23 cellular contexts compared by ENCODE assay signal in the genomic region with DNA sequence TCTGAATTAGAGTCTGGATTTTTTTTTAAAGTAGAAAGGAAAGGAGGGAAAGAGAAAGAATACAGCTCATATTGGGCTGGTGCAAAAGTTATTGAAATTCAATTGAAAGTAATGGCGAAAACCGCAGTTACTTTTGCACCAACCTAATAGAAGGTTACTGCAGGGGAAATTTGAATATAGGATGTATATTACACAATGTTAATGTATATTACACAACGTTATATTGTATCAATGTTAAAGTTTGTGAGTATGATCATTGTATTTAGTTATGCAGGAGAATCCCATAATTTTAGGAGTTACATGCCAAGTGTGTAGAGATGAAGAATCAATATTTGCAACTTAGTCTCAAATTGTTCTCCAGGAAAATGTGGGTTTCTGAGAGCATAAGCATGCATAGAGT.
"Had no signal": no experiment of that assay in that cellular context is flagged by ENCODE, and none has a peak within 500 bp of the region (broad histone marks: within the 10 kb centered on the region; RNA-seq: fewer than 3 reads in every experiment).

No MANE protein-coding gene starts in this region.

- H3K4me3 ChIP-seq: colonic mucosa, esophagus squamous epithelium, gastrocnemius medialis, heart right ventricle, left lung, lower lobe of right lung, mucosa of descending colon had no signal

- FAIRE-seq: endometrium, islet of Langerhans, keratinocyte had no signal

- ATAC-seq: effector memory CD8-positive, alpha-beta T cell; esophagus mucosa; gastrocnemius medialis; heart right ventricle; left cardiac atrium; left lung; left ventricle myocardium superior; lower lobe of right lung; mucosa of descending colon had no signal

- H3K9me3 ChIP-seq: colonic mucosa, esophagus squamous epithelium, gastrocnemius medialis, heart right ventricle, left lung, lower lobe of right lung, mucosa of descending colon had no signal

- H3K27me3 ChIP-seq: colonic mucosa, gastrocnemius medialis, left lung had no signal

- H3K27ac ChIP-seq: colonic mucosa, epithelial cell of prostate, esophagus squamous epithelium, gastrocnemius medialis, heart right ventricle, left lung, lower lobe of right lung had no signal

- H3K4me1 ChIP-seq: colonic mucosa had no signal

- DNase-seq: colonic mucosa; cortex of kidney; effector CD8-positive, alpha-beta T cell; effector memory CD8-positive, alpha-beta T cell; esophagus squamous epithelium; foreskin fibroblast; foreskin melanocyte; gastrocnemius medialis; glutamatergic neuron; head of caudate nucleus; heart right ventricle; hippocampal formation; left cardiac atrium; left lung; left ventricle myocardium superior; lower lobe of right lung; mesenchymal stem cell; mucosa of descending colon had no signal

- H3K36me3 ChIP-seq: colonic mucosa had no signal
